Comparison of ENCODE assay signal across 22 cellular contexts in the genomic region with DNA sequence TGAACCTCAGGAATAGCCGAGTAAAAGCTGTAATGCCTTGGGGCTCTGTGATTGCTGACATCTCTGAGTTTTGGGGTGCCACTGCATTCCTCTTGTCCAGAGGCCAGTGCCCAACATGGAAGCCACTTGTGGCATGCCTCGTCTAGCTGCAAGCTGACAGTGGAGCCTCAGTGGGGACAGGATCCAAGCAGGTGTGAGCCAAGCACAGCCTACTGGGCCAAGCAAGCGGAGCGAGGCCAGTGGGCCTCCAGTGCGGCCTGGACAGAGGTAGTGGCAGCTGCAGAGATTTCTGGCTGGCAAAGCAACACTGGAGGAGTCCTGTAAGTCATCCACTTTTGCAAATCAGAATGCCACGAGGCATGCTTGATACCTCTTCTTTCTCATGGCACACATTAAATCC.
DNase-seq lines count a peak whose midpoint lies in the region; ATAC-seq, FAIRE-seq and TF ChIP-seq lines count a peak whose summit lies in the region.
"Had no signal": no experiment of that assay in that cellular context is flagged by ENCODE, and none has a peak within 500 bp of the region (broad histone marks: within the 10 kb centered on the region; RNA-seq: fewer than 3 reads in every experiment).

No MANE protein-coding gene starts in this region.

- in situ Hi-C loops in K562 (cut with MboI): no loop called here

- 75% methylated on average over 6 of the region's 6 CpGs for WGBS in K562 (ENCODE audit: insufficient coverage, low coverage, missing lambda C conversion rate)

- ATAC-seq in stimulated activated naive CD8-positive, alpha-beta T cell treated with anti-CD3 and anti-CD28 coated beads, Interleukin-15, Interleukin-2, amounts not matched to agents 100 U/mL and 50 U/mL, for 24 hours: peak; percentile 9
- ATAC-seq in stimulated activated naive CD8-positive, alpha-beta T cell treated with anti-CD3 and anti-CD28 coated beads, Interleukin-15, amount 100 ng/mL, for 72 hours: no peak
- ATAC-seq in K562: no peak
- no peak for ATAC-seq in GM19324 (IDR thresholded peaks at IDR 0.05; ENCODE audit: low FRiP score, unreplicated experiment)
- ATAC-seq: A549; CD8-positive, alpha-beta T cell had no signal

- no peak overlapping the region for H3K9ac ChIP-seq in K562 (ENCODE audit: insufficient read depth in 1 of 2, low read depth in 2 of 2, low read length in 2 of 2)
- H3K9ac ChIP-seq: BLaER1 treated with 17β-estradiol and CSF1 and Interleukin-3, amounts not matched to agents 10 nM and 100 nM had no signal

- H3K27me3 ChIP-seq in K562 (ENCODE audit: control insufficient read depth in 2 of 2, insufficient read depth in 2 of 2, low read length in 2 of 2): no peaks in the 10 kb centered on the region
- H3K27me3 ChIP-seq: BLaER1 treated with 17β-estradiol and CSF1 and Interleukin-3, amounts not matched to agents 10 nM and 100 nM had no signal

- no peak for TF ChIP-seq EP300 in K562 (IDR thresholded peaks at IDR 0.05; ENCODE audit: low read length)

- no peak overlapping the region for H3K27ac ChIP-seq in K562 (ENCODE audit: extremely low read depth, low read depth, low read length)
- H3K27ac ChIP-seq: 22Rv1; A549; BLaER1 treated with 17β-estradiol and CSF1 and Interleukin-3, amounts not matched to agents 10 nM and 100 nM; C4-2B had no signal

- no peak overlapping the region for H3K4me3 ChIP-seq in K562
- H3K4me3 ChIP-seq: A549; BLaER1 treated with 17β-estradiol and CSF1 and Interleukin-3, amounts not matched to agents 10 nM and 100 nM had no signal

- no peak for TF ChIP-seq RAD21 in K562 (CRISPR knock-in tag; conservative IDR thresholded peaks at IDR 0.05 in 1 of 2, IDR thresholded peaks at IDR 0.05 in 1 of 2)

- H3K27me3 Mint-ChIP-seq in stimulated activated naive CD8-positive, alpha-beta T cell treated with anti-CD3 and anti-CD28 coated beads, Interleukin-15, amount 100 ng/mL, for 72 hours: no peaks in the 10 kb centered on the region
- H3K27me3 Mint-ChIP-seq: B cell; CD4-positive, alpha-beta T cell had no signal

- no peaks in the 10 kb centered on the region for H3K9me1 ChIP-seq in K562 (ENCODE audit: control insufficient read depth, insufficient read depth, low read length)

- no peaks in the 10 kb centered on the region for H3K9me3 ChIP-seq in K562 (replicated peaks; ENCODE audit: control insufficient read depth, insufficient read depth, low read depth, low read length)
- H3K9me3 ChIP-seq: A549; BLaER1 treated with 17β-estradiol and CSF1 and Interleukin-3, amounts not matched to agents 10 nM and 100 nM; Caco-2 had no signal

- no peak for TF ChIP-seq CTCF in K562 (IDR thresholded peaks at IDR 0.05 in 2 of 3, conservative IDR thresholded peaks at IDR 0.05 in 1 of 3; ENCODE audit: insufficient read depth in 2 of 3, low read depth in 1 of 3, low read length in 3 of 3)

- H3K4me1 Mint-ChIP-seq in stimulated activated naive CD8-positive, alpha-beta T cell treated with anti-CD3 and anti-CD28 coated beads, Interleukin-15, amount 100 ng/mL, for 72 hours: no peaks in the 10 kb centered on the region
- H3K4me1 Mint-ChIP-seq: B cell had no signal

- no peaks in the 10 kb centered on the region for H3K36me3 ChIP-seq in K562 (ENCODE audit: control insufficient read depth, insufficient read depth, low read length)
- H3K36me3 ChIP-seq: BLaER1 treated with 17β-estradiol and CSF1 and Interleukin-3, amounts not matched to agents 10 nM and 100 nM had no signal

- no peaks in the 10 kb centered on the region for H4K20me1 ChIP-seq in K562 (replicated peaks; ENCODE audit: control insufficient read depth, insufficient read depth, low read length)

- peak overlapping the region; percentile 43; the same call in 1 of the 2 replicates for H2AFZ ChIP-seq in K562 (ENCODE audit: low read depth, low read length)

- H3K27ac Mint-ChIP-seq in stimulated activated naive CD8-positive, alpha-beta T cell treated with anti-CD3 and anti-CD28 coated beads, Interleukin-15, amount 100 ng/mL, for 72 hours: peak overlapping the region in 1 of 2 donors; percentile 52
- H3K27ac Mint-ChIP-seq: B cell; CD4-positive, alpha-beta T cell; CD8-positive, alpha-beta T cell had no signal

- H3K4me1 ChIP-seq in K562 (replicated peaks in 1 of 2; ENCODE audit: control insufficient read depth in 2 of 2, insufficient read depth in 2 of 2, low read length in 2 of 2): no peaks in the 10 kb centered on the region; a peak in 1 of 5 replicates
- H3K4me1 ChIP-seq: A549; BLaER1 treated with 17β-estradiol and CSF1 and Interleukin-3, amounts not matched to agents 10 nM and 100 nM; Caco-2 had no signal

- no peaks in the 10 kb centered on the region for H3K79me2 ChIP-seq in K562 (ENCODE audit: control insufficient read depth, insufficient read depth, low read length)

- H3K9me3 Mint-ChIP-seq in stimulated activated naive CD8-positive, alpha-beta T cell treated with anti-CD3 and anti-CD28 coated beads, Interleukin-15, amount 100 ng/mL, for 72 hours: peaks cover 4 to 18% of the 10 kb centered on the region in 2 donors

- FAIRE-seq in K562 (lab: Jason Lieb, UNC): no peak
- FAIRE-seq: A549, D721Med, G401.6, GM12891, GM19239 had no signal

- POLR2A ChIA-PET in K562 (lab: Yijun Ruan, JAX): no interaction called here

- intact Hi-C loops in K562 (cut with micrococcal nuclease): no loop called here
- intact Hi-C loops in posterior vena cava (cut with DNase I): no loop called here

- CTCF ChIA-PET in K562 (lab: Yijun Ruan, JAX; ENCODE audit: low intra/inter-chr PET ratio): no interaction called here

- DNase-seq in stimulated activated naive CD8-positive, alpha-beta T cell treated with anti-CD3 and anti-CD28 coated beads, Interleukin-15, Interleukin-2, amounts not matched to agents 100 U/mL and 50 U/mL, for 24 hours: no peak
- DNase-seq in stimulated activated naive CD8-positive, alpha-beta T cell treated with anti-CD3 and anti-CD28 coated beads, Interleukin-15, amount 100 ng/mL, for 72 hours: no peak
- no peak for DNase-seq in K562 (ENCODE audit: extremely low read depth in 1 of 4, low spot score in 3 of 4)
- peak; percentile 57 for DNase-seq in posterior vena cava (ENCODE audit: low spot score)
- DNase-seq in stimulated activated naive CD4-positive, alpha-beta T cell treated with Interleukin-2 at 50 U/mL for 16 hours (lab: John Stamatoyannopoulos, UW): no peak
- DNase-seq: AML-193; Caco-2; Calu3; CD8-positive, alpha-beta T cell; DMS79 treated with DMSO at 0.1 percent for 48 hours; GF-D8 had no signal

- TF ChIP-seq POLR2A in K562 (conservative IDR thresholded peaks at IDR 0.05): no peak

- no peak overlapping the region for H3K4me2 ChIP-seq in K562 (ENCODE audit: insufficient read depth, low read length)
- H3K4me2 ChIP-seq: A549; BLaER1 treated with 17β-estradiol and CSF1 and Interleukin-3, amounts not matched to agents 10 nM and 100 nM had no signal

- BruUV-seq in K562 (replicated peaks; lab: Mats Ljungman, UMichigan): no TSS peak

- H3K4me3 Mint-ChIP-seq in stimulated activated naive CD8-positive, alpha-beta T cell treated with anti-CD3 and anti-CD28 coated beads, Interleukin-15, amount 100 ng/mL, for 72 hours: no peak overlapping the region
- H3K4me3 Mint-ChIP-seq: B cell; CD4-positive, alpha-beta T cell; CD8-positive, alpha-beta T cell had no signal

TF ChIP-seq in K562, 482 proteins besides CTCF, POLR2A, EP300 and RAD21:
- TF ChIP-seq KHSRP (IDR thresholded peaks at IDR 0.05) (no peak), ZNF133 (CRISPR knock-in tag; IDR thresholded peaks at IDR 0.05) (no peak), EGR1 (conservative IDR thresholded peaks at IDR 0.05) (no peak), ZSCAN32 (CRISPR knock-in tag; IDR thresholded peaks at IDR 0.05) (no peak), ZFP1 (CRISPR knock-in tag; IDR thresholded peaks at IDR 0.05) (no peak)
- TF ChIP-seq, protein P1, sequence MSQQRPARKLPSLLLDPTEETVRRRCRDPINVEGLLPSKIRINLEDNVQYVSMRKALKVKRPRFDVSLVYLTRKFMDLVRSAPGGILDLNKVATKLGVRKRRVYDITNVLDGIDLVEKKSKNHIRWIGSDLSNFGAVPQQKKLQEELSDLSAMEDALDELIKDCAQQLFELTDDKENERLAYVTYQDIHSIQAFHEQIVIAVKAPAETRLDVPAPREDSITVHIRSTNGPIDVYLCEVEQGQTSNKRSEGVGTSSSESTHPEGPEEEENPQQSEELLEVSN (IDR thresholded peaks at IDR 0.05; ENCODE audit: borderline replicate concordance in 1 of 2, extremely low read depth in 1 of 2, insufficient read depth in 1 of 2, insufficient read length in 1 of 2, low read depth in 1 of 2, low read length in 1 of 2, poor library complexity in 1 of 2, severe bottlenecking in 1 of 2): no peak
